Comparison of ENCODE assay signal across 1 cellular context in the genomic region with DNA sequence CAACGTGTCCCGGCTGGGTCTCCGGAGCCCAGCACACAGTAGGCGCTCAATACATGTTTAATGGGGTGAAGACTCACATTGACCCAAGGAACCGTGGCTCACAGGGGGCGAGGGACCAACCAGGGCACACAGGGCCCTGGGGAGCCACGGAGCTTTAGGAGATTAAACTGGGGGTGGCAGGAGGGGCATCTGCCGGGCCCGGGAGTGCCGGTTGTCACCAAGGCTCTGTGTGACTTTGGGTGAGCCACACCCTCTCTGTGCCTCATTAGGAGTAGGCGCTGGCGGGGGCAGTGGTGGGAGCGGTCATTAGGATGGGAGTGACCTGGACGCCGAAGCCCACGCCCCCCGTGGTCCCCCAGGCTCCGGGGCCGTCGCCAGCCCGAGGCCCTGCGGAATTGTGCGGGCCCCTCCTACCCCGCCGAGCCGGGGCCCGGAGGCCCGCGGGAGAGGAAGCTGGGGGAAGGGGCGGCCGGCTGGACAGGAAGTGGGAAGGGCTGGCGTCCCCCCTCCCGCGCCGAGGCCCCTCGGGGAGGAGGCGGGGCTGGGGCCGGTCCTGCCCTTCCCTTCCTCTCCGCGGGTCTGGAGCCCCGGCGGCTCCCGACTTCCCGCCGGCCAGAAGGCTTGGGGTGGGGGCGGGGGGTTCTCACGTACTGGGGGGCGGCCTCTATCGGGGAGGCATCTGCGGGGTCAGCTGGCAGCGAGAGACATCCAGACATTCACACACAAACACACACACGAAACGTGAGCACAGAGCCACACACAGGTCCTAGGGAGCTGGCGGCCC.
TF ChIP-seq lines count a peak whose summit lies in the region.

No MANE protein-coding gene starts in this region.

TF ChIP-seq in HepG2, 621 proteins besides CTCF, POLR2A, EP300 and RAD21 (continued from another document):
- TF ChIP-seq ZUFSP (CRISPR knock-in tag; IDR thresholded peaks at IDR 0.05; ENCODE audit: borderline replicate concordance), result no peak
- TF ChIP-seq ZBTB2 (CRISPR knock-in tag; IDR thresholded peaks at IDR 0.05; ENCODE audit: low read depth), result peak; percentile 89
- peak; percentile 80; the same call in 1 of the 2 replicates for TF ChIP-seq RCOR2 (CRISPR knock-in tag; IDR thresholded peaks at IDR 0.05)
- TF ChIP-seq, protein P1, sequence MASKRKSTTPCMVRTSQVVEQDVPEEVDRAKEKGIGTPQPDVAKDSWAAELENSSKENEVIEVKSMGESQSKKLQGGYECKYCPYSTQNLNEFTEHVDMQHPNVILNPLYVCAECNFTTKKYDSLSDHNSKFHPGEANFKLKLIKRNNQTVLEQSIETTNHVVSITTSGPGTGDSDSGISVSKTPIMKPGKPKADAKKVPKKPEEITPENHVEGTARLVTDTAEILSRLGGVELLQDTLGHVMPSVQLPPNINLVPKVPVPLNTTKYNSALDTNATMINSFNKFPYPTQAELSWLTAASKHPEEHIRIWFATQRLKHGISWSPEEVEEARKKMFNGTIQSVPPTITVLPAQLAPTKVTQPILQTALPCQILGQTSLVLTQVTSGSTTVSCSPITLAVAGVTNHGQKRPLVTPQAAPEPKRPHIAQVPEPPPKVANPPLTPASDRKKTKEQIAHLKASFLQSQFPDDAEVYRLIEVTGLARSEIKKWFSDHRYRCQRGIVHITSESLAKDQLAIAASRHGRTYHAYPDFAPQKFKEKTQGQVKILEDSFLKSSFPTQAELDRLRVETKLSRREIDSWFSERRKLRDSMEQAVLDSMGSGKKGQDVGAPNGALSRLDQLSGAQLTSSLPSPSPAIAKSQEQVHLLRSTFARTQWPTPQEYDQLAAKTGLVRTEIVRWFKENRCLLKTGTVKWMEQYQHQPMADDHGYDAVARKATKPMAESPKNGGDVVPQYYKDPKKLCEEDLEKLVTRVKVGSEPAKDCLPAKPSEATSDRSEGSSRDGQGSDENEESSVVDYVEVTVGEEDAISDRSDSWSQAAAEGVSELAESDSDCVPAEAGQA (IDR thresholded peaks at IDR 0.05; ENCODE audit: low read depth), result 0 out of 2 replicates have a peak, but pooled peaks have one; percentile 53
- TF ChIP-seq, protein P1 (CRISPR knock-in tag; IDR thresholded peaks at IDR 0.05; ENCODE audit: borderline replicate concordance), result no peak
- TF ChIP-seq ZSCAN20 (CRISPR knock-in tag; IDR thresholded peaks at IDR 0.05; ENCODE audit: borderline replicate concordance), result peak; percentile 82; the same call in 1 of the 2 replicates
- TF ChIP-seq ZNF331 (CRISPR knock-in tag; IDR thresholded peaks at IDR 0.05), result no peak; the same call in 1 of the 2 replicates
- TF ChIP-seq BRD4 (CRISPR knock-in tag; IDR thresholded peaks at IDR 0.05), result no peak
- no peak for TF ChIP-seq TBL1XR1 (IDR thresholded peaks at IDR 0.05; ENCODE audit: borderline replicate concordance, low read length, partially characterized antibody)
- TF ChIP-seq CBX1 (IDR thresholded peaks at IDR 0.05; ENCODE audit: low read depth), result peak; percentile 32
- 0 out of 2 replicates have a peak, but pooled peaks have one; percentile 38 for TF ChIP-seq ZMAT3 (CRISPR knock-in tag; conservative IDR thresholded peaks at IDR 0.05)
- no peak for TF ChIP-seq SMAD9 (CRISPR knock-in tag; IDR thresholded peaks at IDR 0.05)
- TF ChIP-seq ZNF878 (CRISPR knock-in tag; IDR thresholded peaks at IDR 0.05), result peak; percentile 75
- no peak for TF ChIP-seq RARG (CRISPR knock-in tag; IDR thresholded peaks at IDR 0.05; ENCODE audit: low read depth)
- TF ChIP-seq SNAI1 (CRISPR knock-in tag; IDR thresholded peaks at IDR 0.05; ENCODE audit: borderline replicate concordance), result peak; percentile 69; the same call in 1 of the 2 replicates
- no peak; the same call in 1 of the 2 replicates for TF ChIP-seq TBX2 (CRISPR knock-in tag; IDR thresholded peaks at IDR 0.05; ENCODE audit: borderline replicate concordance)
- peak; percentile 50 for TF ChIP-seq KDM3A (CRISPR knock-in tag; IDR thresholded peaks at IDR 0.05; ENCODE audit: low read depth)
